Comparison of ENCODE assay signal across 12 cellular contexts in the genomic region with DNA sequence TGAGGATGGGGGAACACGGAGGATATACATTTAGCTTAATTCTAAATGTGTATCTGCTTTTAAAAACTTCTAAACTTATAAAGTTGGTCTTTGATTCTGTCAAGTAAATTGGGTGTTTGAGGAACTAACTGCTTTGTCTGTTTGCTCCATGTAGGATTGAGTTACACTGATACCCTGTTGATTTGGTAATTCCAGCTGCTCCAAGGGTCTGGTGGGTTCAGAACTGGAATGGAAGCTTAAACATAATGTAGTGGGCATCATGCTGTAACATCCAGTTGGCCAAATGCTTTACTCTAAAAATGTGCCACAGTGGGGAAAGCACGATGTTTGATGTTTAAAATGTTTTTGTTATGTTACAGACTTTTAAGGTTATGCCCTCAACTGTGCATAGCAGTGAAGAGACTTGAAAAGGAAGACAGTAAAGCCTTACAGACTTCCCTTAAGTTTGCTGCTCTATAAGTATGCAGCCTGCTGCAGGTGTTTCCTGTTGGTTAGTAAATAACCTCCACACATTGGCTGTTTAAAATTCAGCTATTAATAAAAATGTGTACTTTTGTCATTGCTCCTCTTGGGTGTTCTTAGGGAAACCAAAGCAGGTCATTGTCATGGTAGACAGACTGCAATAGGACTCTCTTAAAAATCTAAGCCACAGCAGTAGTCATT. TPM values are rescaled to one million over a fixed set of nuclear protein-coding genes. Genes with fewer than 3 reads are reported as not detected.
DNase-seq lines count a peak whose midpoint lies in the region; ATAC-seq and TF ChIP-seq lines count a peak whose summit lies in the region.
"Had no signal": no experiment of that assay in that cellular context is flagged by ENCODE, and none has a peak within 500 bp of the region (broad histone marks: within the 10 kb centered on the region; RNA-seq: fewer than 3 reads in every experiment).

No MANE protein-coding gene starts in this region.

- no peak for TF ChIP-seq CTCF in GM20000 (IDR thresholded peaks at IDR 0.05; ENCODE audit: extremely low read depth, missing control alignments)
- no peak for TF ChIP-seq CTCF in glutamatergic neuron (IDR thresholded peaks at IDR 0.05; ENCODE audit: partially characterized antibody, unreplicated experiment)

- peak; percentile 68 for ATAC-seq in HG03135 (IDR thresholded peaks at IDR 0.05; ENCODE audit: unreplicated experiment)
- ATAC-seq in activated T-helper 17 cell treated with anti-CD3 and anti-CD28 coated beads, Interleukin-2, amount 50 U/mL, for 72 hours (replicated peaks) = no peak
- ATAC-seq: gastrocnemius medialis had no signal

- peak overlapping the region; percentile 26 for H3K27ac Mint-ChIP-seq in activated T-helper 17 cell treated with anti-CD3 and anti-CD28 coated beads, Interleukin-2, amount 50 U/mL, for 72 hours
- H3K27ac Mint-ChIP-seq in glutamatergic neuron (ENCODE audit: unreplicated experiment) = no peak overlapping the region

- no peak overlapping the region for H3K4me3 Mint-ChIP-seq in activated T-helper 17 cell treated with anti-CD3 and anti-CD28 coated beads, Interleukin-2, amount 50 U/mL, for 72 hours
- no peak overlapping the region for H3K4me3 Mint-ChIP-seq in glutamatergic neuron (ENCODE audit: unreplicated experiment)

- no peaks in the 10 kb centered on the region for H3K9me3 Mint-ChIP-seq in activated T-helper 17 cell treated with anti-CD3 and anti-CD28 coated beads, Interleukin-2, amount 50 U/mL, for 72 hours
- H3K9me3 Mint-ChIP-seq in glutamatergic neuron (ENCODE audit: unreplicated experiment) = no peaks in the 10 kb centered on the region

- no peaks in the 10 kb centered on the region for H3K27me3 Mint-ChIP-seq in activated T-helper 17 cell treated with anti-CD3 and anti-CD28 coated beads, Interleukin-2, amount 50 U/mL, for 72 hours
- no peaks in the 10 kb centered on the region for H3K27me3 Mint-ChIP-seq in glutamatergic neuron (ENCODE audit: unreplicated experiment)

- peaks cover 69% of the 10 kb centered on the region for H3K36me3 Mint-ChIP-seq in activated T-helper 17 cell treated with anti-CD3 and anti-CD28 coated beads, Interleukin-2, amount 50 U/mL, for 72 hours (ENCODE audit: low read depth)
- no peaks in the 10 kb centered on the region for H3K36me3 Mint-ChIP-seq in glutamatergic neuron (ENCODE audit: unreplicated experiment)

- peak; percentile 17 for TF ChIP-seq POLR2A in GM15510 (IDR thresholded peaks at IDR 0.05; ENCODE audit: borderline replicate concordance, extremely low read depth, insufficient read length)

- intact Hi-C loops in posterior vena cava (cut with DNase I) = no loop called here

- peaks cover 7% of the 10 kb centered on the region for H3K4me1 Mint-ChIP-seq in activated T-helper 17 cell treated with anti-CD3 and anti-CD28 coated beads, Interleukin-2, amount 50 U/mL, for 72 hours
- no peaks in the 10 kb centered on the region for H3K4me1 Mint-ChIP-seq in glutamatergic neuron (ENCODE audit: low read depth, unreplicated experiment)

- DNase-seq in GM20000 (ENCODE audit: low spot score) (peak; percentile 38), posterior vena cava (ENCODE audit: low spot score) (no peak), 8988T (no peak), dedifferentiated amniotic fluid mesenchymal stem cell (ENCODE audit: extremely low spot score) (no peak), glutamatergic neuron (no peak)
- DNase-seq: amygdala, gastrocnemius medialis, NCI-H1092, nucleus accumbens had no signal

RNA-seq across cellular contexts. Expression of gene EDEM1, which starts 5.9 kb away (rescaled TPM):
- total RNA-seq in activated T-helper 17 cell treated with anti-CD3 and anti-CD28 coated beads, Interleukin-2, amount 50 U/mL, for 72 hours = 100 to 1,000 TPM; 145 to 194 TPM
- total RNA-seq in posterior vena cava = 10 to 100 TPM; 25.0 to 28.1 TPM
- 16.3 TPM for total RNA-seq in glutamatergic neuron (ENCODE audit: unreplicated experiment)

RNA-seq across cellular contexts. Expression of gene ARL8B, which starts 59.5 kb away (rescaled TPM):
- 10 to 100 TPM; 48.2 to 60.9 TPM for total RNA-seq in activated T-helper 17 cell treated with anti-CD3 and anti-CD28 coated beads, Interleukin-2, amount 50 U/mL, for 72 hours
- total RNA-seq in posterior vena cava (10 to 100 TPM; 63.0 to 65.9 TPM), glutamatergic neuron (ENCODE audit: unreplicated experiment) (33.9 TPM)
